In the genomic region with DNA sequence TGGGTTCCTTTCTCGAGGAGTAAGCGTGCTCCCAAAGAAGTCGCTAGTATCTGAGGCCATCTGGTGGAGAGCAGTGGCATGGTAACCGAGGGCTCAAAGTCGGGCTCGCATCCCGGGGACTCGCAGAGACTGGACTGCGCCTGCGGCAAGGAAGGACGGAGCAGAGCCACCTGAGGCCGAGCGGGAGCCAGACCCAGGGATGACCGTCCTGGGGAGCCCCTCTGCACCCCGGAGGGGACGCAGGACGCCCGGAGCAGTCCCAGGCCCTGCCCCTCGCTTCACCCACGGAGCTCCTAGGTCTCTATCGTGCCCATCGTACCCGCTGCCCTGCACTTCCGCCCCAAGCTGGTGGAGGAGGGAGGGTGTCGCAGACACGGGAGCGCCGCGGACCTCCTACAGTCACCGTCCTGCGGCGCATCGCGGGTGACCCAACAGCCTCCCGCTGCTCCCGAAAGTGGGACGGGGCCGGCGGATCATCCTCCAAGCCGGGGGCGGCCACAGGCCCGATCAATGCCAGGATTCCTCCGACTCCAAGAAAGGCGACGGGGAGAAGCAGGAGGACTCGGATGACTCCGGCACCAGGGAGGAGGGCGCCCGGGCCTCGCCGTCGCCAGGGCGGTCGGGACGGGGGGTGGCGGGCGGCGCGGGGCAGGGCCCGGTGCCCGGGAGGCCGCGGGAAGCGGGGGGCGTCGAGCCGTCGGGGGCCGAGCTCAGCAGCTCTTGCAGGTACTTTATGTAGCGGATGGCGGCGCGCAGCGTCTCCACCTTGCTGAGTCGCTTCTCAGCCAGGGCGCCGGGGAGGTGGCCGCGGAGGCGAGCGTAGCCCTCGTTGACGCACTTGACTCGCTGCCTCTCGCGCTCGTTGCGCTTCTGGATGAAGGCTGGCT, we compare ENCODE assay signal across 8 cellular contexts. TPM values are rescaled to one million over a fixed set of nuclear protein-coding genes. Genes with fewer than 3 reads are reported as not detected.
DNase-seq lines count a peak whose midpoint lies in the region; ATAC-seq and TF ChIP-seq lines count a peak whose summit lies in the region.

No MANE protein-coding gene starts in this region.

- H3K4me3 ChIP-seq in GM06990 (replicated peaks; ENCODE audit: low read depth, low read length) (peak overlapping the region; percentile 33), adrenal gland (peak overlapping the region in 3 of 4 donors; percentile 38 to 79 (median 41)), heart right ventricle (peak overlapping the region; percentile 39 to 65 (median 57)), upper lobe of left lung (peak overlapping the region; percentile 8 to 63 (median 48))

- no peak for TF ChIP-seq EP300 in upper lobe of left lung (IDR thresholded peaks at IDR 0.05)

- H3K27me3 ChIP-seq in GM06990 (replicated peaks; ENCODE audit: control insufficient read depth, insufficient read depth, low read length): no peaks in the 10 kb centered on the region; the same call in 1 of the 2 replicates
- H3K27me3 ChIP-seq in adrenal gland: no peaks in the 10 kb centered on the region
- peaks cover 0 to 60% (median 46%) of the 10 kb centered on the region in 7 donors for H3K27me3 ChIP-seq in heart right ventricle
- H3K27me3 ChIP-seq in upper lobe of left lung: peaks cover 0 to 9% (median 4%) of the 10 kb centered on the region in 4 donors

- peak overlapping the region in 1 of 5 donors; percentile 74 for H3K27ac ChIP-seq in adrenal gland
- H3K27ac ChIP-seq in heart right ventricle: peak overlapping the region in 1 of 10 donors; percentile 26
- peak overlapping the region in 3 of 4 donors; percentile 7 to 69 (median 8) for H3K27ac ChIP-seq in upper lobe of left lung

- no peaks in the 10 kb centered on the region for H3K9me3 ChIP-seq in adrenal gland (replicated peaks in 1 of 3)
- no peaks in the 10 kb centered on the region for H3K9me3 ChIP-seq in heart right ventricle
- no peaks in the 10 kb centered on the region for H3K9me3 ChIP-seq in upper lobe of left lung

- H3K4me1 ChIP-seq in adrenal gland (replicated peaks in 1 of 2): peaks cover 0 to 3% of the 10 kb centered on the region in 2 donors
- H3K4me1 ChIP-seq in heart right ventricle: peaks cover 0 to 16% (median 8%) of the 10 kb centered on the region in 9 donors
- peaks cover 0 to 23% (median 12%) of the 10 kb centered on the region in 4 donors for H3K4me1 ChIP-seq in upper lobe of left lung

- ATAC-seq in HG02678 (IDR thresholded peaks at IDR 0.05; ENCODE audit: unreplicated experiment) (peak; percentile 90), heart right ventricle (peak; percentile 88 to 96 (median 93)), upper lobe of left lung (ENCODE audit: low FRiP score in 2 of 2) (peak; percentile 90 to 96)

- 0 to 4% (median 4%) methylated on average over 9 to 88 of the region's 88 CpGs for WGBS in adrenal gland, 4 donors
- 3 to 4% methylated on average over 88 of the region's 88 CpGs for WGBS in heart right ventricle, 2 donors
- 6 to 24% methylated on average over 19 to 77 of the region's 88 CpGs for whole genome bisulfite sequencing in upper lobe of left lung, 2 donors

- H3K36me3 ChIP-seq in GM06990 (ENCODE audit: control insufficient read depth, insufficient read depth, low read length) (no peaks in the 10 kb centered on the region), adrenal gland (replicated peaks in 1 of 2) (no peaks in the 10 kb centered on the region), heart right ventricle (no peaks in the 10 kb centered on the region), upper lobe of left lung (no peaks in the 10 kb centered on the region)

- peak; percentile 67 for DNase-seq in GM06990 (ENCODE audit: extremely low read depth, insufficient read length)
- peak; percentile 91 to 98 (median 97) for DNase-seq in NCI-H1417 (lab: John Stamatoyannopoulos, UW)
- peak; percentile 57 for DNase-seq in T follicular helper cell (ENCODE audit: low read depth)
- peak; percentile 87 to 96 (median 94) for DNase-seq in adrenal gland
- DNase-seq in heart right ventricle: peak; percentile 79 to 82
- peak; percentile 82 to 98 (median 91) for DNase-seq in posterior cingulate gyrus
- DNase-seq in upper lobe of left lung: peak; percentile 86 to 89

- TF ChIP-seq POLR2A in adrenal gland (IDR thresholded peaks at IDR 0.05) (peak in 1 of 2 donors; percentile 43), upper lobe of left lung (IDR thresholded peaks at IDR 0.05) (peak in 1 of 4 donors; percentile 52)

- TF ChIP-seq CTCF in GM06990 (IDR thresholded peaks at IDR 0.05; ENCODE audit: insufficient read depth, low read length, poor library complexity, severe bottlenecking) (peak; percentile 78), adrenal gland (IDR thresholded peaks at IDR 0.05) (peak; percentile 76 to 95 (median 89)), heart right ventricle (IDR thresholded peaks at IDR 0.05) (peak; percentile 62 to 89 (median 80)), upper lobe of left lung (IDR thresholded peaks at IDR 0.05) (peak; percentile 83 to 96 (median 88))

- intact Hi-C loops in adrenal gland (cut with DNase I) (loop anchor here in 1 of 2 donors (5.0 to 10.0 kb wide), 2 partner anchors 32 to 70 kb away; no protein-coding TSS in a partner anchor), heart right ventricle (cut with DNase I) (loop anchor here in 9 of 10 donors (1.0 to 10.0 kb wide), 4 partner anchors 142 to 490 kb away; a partner anchor contains a TSS), posterior cingulate gyrus (cut with DNase I) (loop anchor here (5.0 to 10.0 kb wide), 2 partner anchors 70 to 142 kb away; no protein-coding TSS in a partner anchor)

RNA-seq across cellular contexts. Expression of a gene that starts 2.3 kb away (rescaled TPM):
- total RNA-seq in adrenal gland: under 1 TPM in 1 of 8 donors, not detected in 7; 0.07 TPM
- polyA plus RNA-seq in adrenal gland: not detected
- under 1 TPM in 4 of 10 donors, not detected in 6; 0.04 to 0.09 (median 0.07) TPM for total RNA-seq in heart right ventricle
- polyA plus RNA-seq in heart right ventricle: under 1 TPM in 1 of 2 donors, not detected in 1; under 0.01 TPM
- total RNA-seq in upper lobe of left lung: under 1 TPM in 3 of 6 donors, not detected in 3; 0.03 to 0.30 (median 0.10) TPM

RNA-seq across cellular contexts. Expression of a gene that starts 12.5 kb away (rescaled TPM):
- total RNA-seq in adrenal gland (not detected), heart right ventricle (not detected), upper lobe of left lung (not detected)
- polyA plus RNA-seq in adrenal gland (under 1 TPM in 1 of 3 donors, not detected in 2; 0.10 TPM), heart right ventricle (not detected)

RNA-seq across cellular contexts. Expression of a gene that starts 39.8 kb away (rescaled TPM):
- total RNA-seq in adrenal gland: 100 to 1,000 TPM in 7 of 8 donors, 10 to 100 TPM in 1; 99.0 to 219 (median 133) TPM
- polyA plus RNA-seq in adrenal gland: 100 to 1,000 TPM in 2 of 3 donors, 10 to 100 TPM in 1; 78.5 to 115 (median 100) TPM
- total RNA-seq in heart right ventricle: 10 to 100 TPM; 19.6 to 37.0 (median 25.4) TPM
- 10 to 100 TPM; 19.7 to 49.6 TPM for polyA plus RNA-seq in heart right ventricle
- total RNA-seq in upper lobe of left lung: 10 to 100 TPM; 29.3 to 73.6 (median 59.2) TPM
